In the genomic region with DNA sequence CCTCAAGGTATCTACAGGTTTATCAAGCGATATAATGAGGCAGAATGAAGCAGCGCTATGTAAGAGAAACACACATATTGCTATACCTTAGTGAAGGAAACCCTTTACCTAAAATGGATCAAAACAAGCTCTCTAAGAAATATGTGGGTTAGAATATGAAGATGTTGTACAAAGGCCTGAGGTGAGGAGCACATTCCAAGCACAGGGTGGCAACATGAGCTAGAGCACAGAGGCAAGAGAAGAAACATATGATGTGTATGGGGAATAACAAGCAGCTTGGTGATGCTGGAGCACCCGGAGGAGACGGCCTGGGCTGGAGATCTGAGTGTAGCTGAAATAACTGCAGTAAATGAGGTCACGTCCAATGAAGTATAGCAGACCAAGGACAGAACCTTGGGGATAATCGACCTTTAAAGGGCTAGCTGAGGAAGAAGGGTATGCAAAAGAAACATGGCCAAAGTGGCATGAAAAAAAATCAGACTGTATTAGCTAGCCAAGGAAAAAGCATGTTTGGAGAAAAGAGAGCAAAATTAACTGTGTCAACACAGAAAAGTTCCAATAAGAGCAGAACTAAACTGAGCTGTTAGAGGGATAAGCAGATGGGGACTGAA, we compare ENCODE assay signal across 16 cellular contexts. TPM values are rescaled to one million over a fixed set of nuclear protein-coding genes. Genes with fewer than 3 reads are reported as not detected.
"Had no signal": no experiment of that assay in that cellular context is flagged by ENCODE, and none has a peak within 500 bp of the region (broad histone marks: within the 10 kb centered on the region; RNA-seq: fewer than 3 reads in every experiment).

No MANE protein-coding gene starts in this region.

- H3K9me3 ChIP-seq: left ventricle myocardium inferior, neutrophil, right atrium auricular region, thyroid gland had no signal

- H3K36me3 ChIP-seq: neutrophil had no signal

- DNase-seq: activated CD4-positive, alpha-beta T cell treated with anti-CD3 and anti-CD28 coated beads for 1 hour; activated CD4-positive, alpha-beta T cell treated with anti-CD3 and anti-CD28 coated beads, Interleukin-2, amount 50 U/mL, for 48 hours; amygdala; dermis blood vessel endothelial cell; left ventricle myocardium inferior; mesenchymal stem cell; natural killer cell; stimulated activated CD4-positive, alpha-beta T cell treated with anti-CD3 and anti-CD28 coated beads, Interleukin-2, amount 100 ng/mL, for 48 hours; stimulated activated naive B cell treated with anti-CD40 and anti-IgM and Interleukin-4, amounts not matched to agents 10 μg/mL and 1 μg/mL and 100 μg/mL, for 72 hours; T-cell; T1000; thyroid gland had no signal

- H3K27ac ChIP-seq: epithelial cell of prostate, left ventricle myocardium inferior, neutrophil, right atrium auricular region, thyroid gland had no signal

- H3K27me3 ChIP-seq: neutrophil, right atrium auricular region, thyroid gland had no signal

- ATAC-seq: natural killer cell; stimulated activated naive B cell treated with anti-CD40 and anti-IgM and Interleukin-4, amounts not matched to agents 10 μg/mL and 1 μg/mL and 100 μg/mL, for 72 hours; T-cell had no signal

- H3K4me3 ChIP-seq: left ventricle myocardium inferior, right atrium auricular region, thyroid gland had no signal

- H3K4me1 ChIP-seq: left ventricle myocardium inferior, right atrium auricular region, thyroid gland had no signal

RNA-seq across cellular contexts. Expression of a gene that starts 44.0 kb away (rescaled TPM):
- total RNA-seq: dermis blood vessel endothelial cell, left ventricle myocardium inferior, natural killer cell, right atrium auricular region, skeletal muscle tissue had no signal
